ENCODE assay signal across 14 cellular contexts in the genomic region with DNA sequence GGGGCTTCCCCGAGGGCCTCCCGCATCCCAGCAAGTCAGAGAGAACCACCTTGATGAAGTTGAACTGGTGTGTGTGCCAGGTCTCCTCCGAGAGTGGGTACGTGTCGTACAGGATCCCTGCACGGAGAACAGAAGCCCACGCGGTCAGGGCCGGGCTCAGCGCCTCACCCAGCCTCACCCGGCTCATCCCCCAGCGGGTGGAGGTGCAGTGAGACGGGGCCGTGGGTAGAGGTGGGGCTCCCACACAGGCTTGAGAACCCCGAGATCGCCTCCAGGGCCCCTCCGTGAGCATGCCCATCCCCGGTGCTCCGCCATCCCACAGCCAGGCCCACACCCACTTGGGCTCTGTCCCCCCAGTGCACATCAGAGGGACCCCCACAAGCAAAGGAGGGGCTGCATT.
"Had no signal": no experiment of that assay in that cellular context is flagged by ENCODE, and none has a peak within 500 bp of the region (broad histone marks: within the 10 kb centered on the region; RNA-seq: fewer than 3 reads in every experiment).

No MANE protein-coding gene starts in this region.

- H3K4me1 ChIP-seq: parathyroid adenoma had no signal

- H3K9ac ChIP-seq: parathyroid adenoma had no signal

- ATAC-seq: activated CD4-positive, CD25-positive, alpha-beta regulatory T cell treated with anti-CD3 and anti-CD28 coated beads, Interleukin-2, amount 50 U/mL, for 24 hours; gastroesophageal sphincter; left lobe of liver; stimulated activated memory B cell treated with anti-CD40 and anti-IgM and Interleukin-4, amounts not matched to agents 10 μg/mL and 1 μg/mL and 100 μg/mL, for 72 hours had no signal

- H3K4me3 ChIP-seq: gastroesophageal sphincter, thyroid gland had no signal

- H3K79me2 ChIP-seq: parathyroid adenoma had no signal

- H3K27me3 ChIP-seq: gastroesophageal sphincter, thyroid gland had no signal

- H3K4me3 Mint-ChIP-seq: stimulated activated memory B cell treated with anti-CD40 and anti-IgM and Interleukin-4, amounts not matched to agents 10 μg/mL and 1 μg/mL and 100 μg/mL, for 72 hours had no signal

- DNase-seq: activated naive CD4-positive, alpha-beta T cell treated with Interleukin-2 at 50 U/mL for 16 hours; islet precursor cell; mammary epithelial cell; naive B cell; thyroid gland had no signal

- H3K27ac ChIP-seq: gastroesophageal sphincter, neutrophil, parathyroid adenoma, thyroid gland had no signal

- H3K9me3 ChIP-seq: gastroesophageal sphincter, neutrophil, thyroid gland had no signal

- H3K36me3 Mint-ChIP-seq: naive B cell had no signal

- H2AFZ ChIP-seq: parathyroid adenoma had no signal

- H3K9me3 Mint-ChIP-seq: naive B cell; stimulated activated memory B cell treated with anti-CD40 and anti-IgM and Interleukin-4, amounts not matched to agents 10 μg/mL and 1 μg/mL and 100 μg/mL, for 72 hours had no signal

- H3K27ac Mint-ChIP-seq: stimulated activated memory B cell treated with anti-CD40 and anti-IgM and Interleukin-4, amounts not matched to agents 10 μg/mL and 1 μg/mL and 100 μg/mL, for 72 hours had no signal

- FAIRE-seq: astrocyte, endometrium, urothelium cell line had no signal
